1 cellular context compared by ENCODE assay signal in genomic region chr19:5826531-5827341, GRCh38.
TF ChIP-seq lines count a peak whose summit lies in the region.

No MANE protein-coding gene starts in this region.

TF ChIP-seq in HCT116, 20 proteins besides CTCF, POLR2A, EP300 and RAD21 (continued from another document):
- TF ChIP-seq YY1 (IDR thresholded peaks at IDR 0.05; ENCODE audit: extremely low read depth, insufficient replicate concordance, low read depth, low read length) (no peak), ATF3 (IDR thresholded peaks at IDR 0.05) (no peak), POLR2AphosphoS5 (IDR thresholded peaks at IDR 0.05; ENCODE audit: low read depth, low read length) (no peak; the same call in 1 of the 2 replicates), JUND (IDR thresholded peaks at IDR 0.05) (no peak), TCF7L2 (IDR thresholded peaks at IDR 0.05; ENCODE audit: borderline replicate concordance, extremely low read depth, insufficient read depth, insufficient read length) (no peak), EZH2phosphoT487 (IDR thresholded peaks at IDR 0.05; ENCODE audit: borderline replicate concordance) (no peak), ZFX (IDR thresholded peaks at IDR 0.05) (no peak), CBX3 (IDR thresholded peaks at IDR 0.05; ENCODE audit: low read depth) (no peak), MAX (IDR thresholded peaks at IDR 0.05) (no peak)
